In the genomic region with DNA sequence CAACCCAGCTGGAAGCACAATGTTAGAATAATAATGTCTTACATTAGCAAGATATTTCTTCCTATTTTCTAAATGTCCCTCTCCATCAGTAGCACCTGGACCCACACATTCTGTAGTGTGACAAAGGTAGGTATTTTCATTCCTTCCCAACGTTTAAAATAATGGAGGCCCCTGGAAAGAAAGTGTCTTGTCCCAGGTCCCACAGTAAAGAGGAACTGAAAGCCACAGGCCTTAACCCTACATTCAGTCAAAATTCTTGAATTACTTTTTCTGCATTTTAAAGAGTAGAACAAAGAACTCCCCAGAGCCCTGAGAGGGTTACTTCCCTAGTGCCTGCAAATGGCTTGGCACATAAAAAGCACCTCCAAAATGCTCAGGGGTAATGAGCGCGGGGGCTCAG, we compare ENCODE assay signal across 16 cellular contexts. TPM values are rescaled to one million over a fixed set of nuclear protein-coding genes. Genes with fewer than 3 reads are reported as not detected.
DNase-seq lines count a peak whose midpoint lies in the region; ATAC-seq, FAIRE-seq and TF ChIP-seq lines count a peak whose summit lies in the region.
"Had no signal": no experiment of that assay in that cellular context is flagged by ENCODE, and none has a peak within 500 bp of the region (broad histone marks: within the 10 kb centered on the region; RNA-seq: fewer than 3 reads in every experiment).

No MANE protein-coding gene starts in this region.

- TF ChIP-seq POLR2A in HepG2 (IDR thresholded peaks at IDR 0.05; ENCODE audit: insufficient read depth in 1 of 2, low read depth in 2 of 2, low read length in 2 of 2) (no peak), heart left ventricle (IDR thresholded peaks at IDR 0.05) (no peak)

- no peaks in the 10 kb centered on the region for H3K4me1 ChIP-seq in HepG2 (ENCODE audit: insufficient read depth, low read length)
- peaks cover 0 to 7% (median 0%) of the 10 kb centered on the region in 12 donors for H3K4me1 ChIP-seq in heart left ventricle

- TF ChIP-seq CTCF in HepG2 (CRISPR knock-in tag; IDR thresholded peaks at IDR 0.05) (no peak), chondrocyte (IDR thresholded peaks at IDR 0.05) (no peak), heart left ventricle (IDR thresholded peaks at IDR 0.05) (no peak)

- intact Hi-C loops in HepG2 (cut with micrococcal nuclease; ENCODE audit: unreplicated experiment): no loop called here
- intact Hi-C loops in heart left ventricle (cut with DNase I): no loop called here

- no peak for TF ChIP-seq RAD21 in HepG2 (CRISPR knock-in tag; IDR thresholded peaks at IDR 0.05)

- H3K36me3 ChIP-seq in HepG2 (replicated peaks in 1 of 2; ENCODE audit: control insufficient read depth in 1 of 2, insufficient read depth in 2 of 2, low read length in 2 of 2) (no peaks in the 10 kb centered on the region), heart left ventricle (no peaks in the 10 kb centered on the region)

- WGBS in HepG2 (ENCODE audit: low lambda C conversion rate): 30% methylated on average over 2 of the region's 3 CpGs
- 61 to 87% (median 81%) methylated on average over 3 of the region's 3 CpGs for WGBS in heart left ventricle, 4 donors

- no peak overlapping the region for H3K4me3 Mint-ChIP-seq in chondrocyte (ENCODE audit: unreplicated experiment)
- no peak overlapping the region for H3K4me3 Mint-ChIP-seq in activated T-helper 17 cell treated with anti-CD3 and anti-CD28 coated beads, Interleukin-2, amount 50 U/mL, for 72 hours
- H3K4me3 Mint-ChIP-seq: CD4-positive, CD25-positive, alpha-beta regulatory T cell; natural killer cell treated with Interleukin-12 subunit alpha and Interleukin-12 subunit beta and Interleukin-15 and Interleukin-18, amount 100 ng/mL, for 72 hours had no signal

- H2AFZ ChIP-seq in HepG2 (ENCODE audit: low read length): no peak overlapping the region

- FAIRE-seq in HepG2 (lab: Jason Lieb, UNC): no peak

- in situ Hi-C loops in HepG2 (cut with HindIII; ENCODE audit: extremely low pct_ligation_motif_present, low pct_unique_long_range_greater_than_20kb): no loop called here

- H3K4me1 Mint-ChIP-seq in chondrocyte (ENCODE audit: low read depth): no peaks in the 10 kb centered on the region
- H3K4me1 Mint-ChIP-seq in activated T-helper 17 cell treated with anti-CD3 and anti-CD28 coated beads, Interleukin-2, amount 50 U/mL, for 72 hours: no peaks in the 10 kb centered on the region
- H3K4me1 Mint-ChIP-seq: CD4-positive, CD25-positive, alpha-beta regulatory T cell had no signal

- ATAC-seq in GM18909 (IDR thresholded peaks at IDR 0.05; ENCODE audit: poor library complexity, unreplicated experiment) (peak; percentile 86), GM21737 (IDR thresholded peaks at IDR 0.05; ENCODE audit: unreplicated experiment) (peak; percentile 53), HG03108 (IDR thresholded peaks at IDR 0.05; ENCODE audit: unreplicated experiment) (peak; percentile 64), HepG2 (no peak), heart left ventricle (no peak)
- no peak for ATAC-seq in activated T-helper 17 cell treated with anti-CD3 and anti-CD28 coated beads, Interleukin-2, amount 50 U/mL, for 72 hours (replicated peaks)

- no peak overlapping the region for H3K9ac ChIP-seq in HepG2 (ENCODE audit: insufficient read depth, low read depth, low read length)

- H3K27ac Mint-ChIP-seq in chondrocyte (ENCODE audit: unreplicated experiment): no peak overlapping the region
- no peak overlapping the region for H3K27ac Mint-ChIP-seq in activated T-helper 17 cell treated with anti-CD3 and anti-CD28 coated beads, Interleukin-2, amount 50 U/mL, for 72 hours
- H3K27ac Mint-ChIP-seq: natural killer cell treated with Interleukin-12 subunit alpha and Interleukin-12 subunit beta and Interleukin-15 and Interleukin-18, amount 100 ng/mL, for 72 hours had no signal

- CTCF ChIA-PET in HepG2 (lab: Yijun Ruan, JAX; ENCODE audit: low intra/inter-chr PET ratio, low total read pairs): no interaction called here

- no peaks in the 10 kb centered on the region for H4K20me1 ChIP-seq in HepG2 (ENCODE audit: insufficient read depth, low read length)

- H3K4me2 ChIP-seq in HepG2 (ENCODE audit: low read depth, low read length): no peak overlapping the region

- POLR2A ChIA-PET in HepG2 (lab: Yijun Ruan, JAX): no interaction called here

- no peaks in the 10 kb centered on the region for H3K9me3 Mint-ChIP-seq in chondrocyte (ENCODE audit: low read depth)
- peaks cover 4% of the 10 kb centered on the region for H3K9me3 Mint-ChIP-seq in activated T-helper 17 cell treated with anti-CD3 and anti-CD28 coated beads, Interleukin-2, amount 50 U/mL, for 72 hours

- TF ChIP-seq EP300 in HepG2 (IDR thresholded peaks at IDR 0.05; ENCODE audit: low read depth in 2 of 2, low read length in 2 of 2): no peak
- no peak for TF ChIP-seq EP300 in HepG2 (CRISPR knock-in tag; IDR thresholded peaks at IDR 0.05; ENCODE audit: borderline replicate concordance)

- DNase-seq in mucosa of gallbladder (ENCODE audit: low spot score) (peak; percentile 0), HepG2 (ENCODE audit: low spot score) (no peak), chondrocyte (ENCODE audit: low spot score) (no peak), heart left ventricle (no peak)
- DNase-seq: activated CD4-positive, alpha-beta T cell treated with anti-CD3 and anti-CD28 coated beads, Interleukin-2, amount 50 U/mL, for 4 hours; activated gamma-delta T cell; CD4-positive, CD25-positive, alpha-beta regulatory T cell; NCI-H2227 treated with DMSO at 0.1 percent for 48 hours; T-helper 2 cell had no signal

- H3K9me3 ChIP-seq in HepG2 (ENCODE audit: low read length) (no peaks in the 10 kb centered on the region), heart left ventricle (no peaks in the 10 kb centered on the region)

- peaks cover 29% of the 10 kb centered on the region for H3K27me3 Mint-ChIP-seq in chondrocyte (ENCODE audit: low read depth)
- H3K27me3 Mint-ChIP-seq in activated T-helper 17 cell treated with anti-CD3 and anti-CD28 coated beads, Interleukin-2, amount 50 U/mL, for 72 hours: no peaks in the 10 kb centered on the region

- H3K27ac ChIP-seq in HepG2 (ENCODE audit: extremely low read length, insufficient read depth, low read length): no peak overlapping the region
- H3K27ac ChIP-seq in heart left ventricle: no peak overlapping the region

- no peaks in the 10 kb centered on the region for H3K36me3 Mint-ChIP-seq in chondrocyte (ENCODE audit: low read depth)
- no peaks in the 10 kb centered on the region for H3K36me3 Mint-ChIP-seq in activated T-helper 17 cell treated with anti-CD3 and anti-CD28 coated beads, Interleukin-2, amount 50 U/mL, for 72 hours (ENCODE audit: low read depth)
- H3K36me3 Mint-ChIP-seq: CD4-positive, CD25-positive, alpha-beta regulatory T cell; natural killer cell treated with Interleukin-12 subunit alpha and Interleukin-12 subunit beta and Interleukin-15 and Interleukin-18, amount 100 ng/mL, for 72 hours had no signal

- no peak overlapping the region for H3K4me3 ChIP-seq in HepG2 (replicated peaks in 1 of 3; ENCODE audit: insufficient read depth in 1 of 3, low read depth in 2 of 3, low read length in 3 of 3)
- no peak overlapping the region for H3K4me3 ChIP-seq in heart left ventricle

- no peaks in the 10 kb centered on the region for H3K79me2 ChIP-seq in HepG2 (ENCODE audit: insufficient read depth, low read length)

- no TSS peak for BruUV-seq in HepG2 (replicated peaks; lab: Mats Ljungman, UMichigan)

- H3K27me3 ChIP-seq in HepG2 (ENCODE audit: control insufficient read depth in 1 of 2, insufficient read depth in 2 of 2, low read length in 2 of 2): peaks cover 1 to 7% of the 10 kb centered on the region in 2 experiments; a peak in 1 of 5 replicates
- H3K27me3 ChIP-seq in heart left ventricle: peaks cover 0 to 13% (median 0%) of the 10 kb centered on the region in 9 donors

RNA-seq across cellular contexts. Expression of a gene that starts 26.3 kb away (rescaled TPM):
- 0.09 TPM for total RNA-seq in mucosa of gallbladder
- total RNA-seq in HepG2 (2016; rRNA removed; fragmentation: Illumina TruSeq; extraction: Trizol): not detected in 2 replicates
- not detected in 2 replicates for total RNA-seq in HepG2 (2016; cell fraction: cytosol; rRNA removed; fragmentation: Illumina TruSeq; extraction: Trizol; ENCODE audit: low read depth)
- total RNA-seq in HepG2 (2016; cell fraction: insoluble cytoplasmic fraction; rRNA removed; fragmentation: Illumina TruSeq; extraction: Trizol): not detected in 2 replicates
- not detected in 2 replicates for total RNA-seq in HepG2 (2016; cell fraction: membrane; rRNA removed; fragmentation: Illumina TruSeq; extraction: Trizol)
- not detected in 2 replicates for total RNA-seq in HepG2 (2016; cell fraction: nucleus; rRNA removed; fragmentation: Illumina TruSeq; extraction: Trizol)
- polyA plus RNA-seq in HepG2 (2011; rRNA removed): not detected in 2 replicates
- polyA plus RNA-seq in HepG2 (2011; cell fraction: cytosol; rRNA removed): not detected in 2 replicates
- polyA plus RNA-seq in HepG2 (2011; cell fraction: nucleus; rRNA removed): not detected in 2 replicates
- not detected in 2 replicates for polyA plus RNA-seq in HepG2 (2012)
- polyA plus RNA-seq in HepG2 (2016; cell fraction: cytosol; fragmentation: Illumina TruSeq; extraction: Trizol; ENCODE audit: low read depth): not detected in 2 replicates
- polyA plus RNA-seq in HepG2 (2016; cell fraction: insoluble cytoplasmic fraction; fragmentation: Illumina TruSeq; extraction: Trizol; ENCODE audit: low read depth): not detected in 2 replicates
- polyA plus RNA-seq in HepG2 (2016; cell fraction: membrane; fragmentation: Illumina TruSeq; extraction: Trizol; ENCODE audit: low read depth): not detected in 2 replicates
- polyA plus RNA-seq in HepG2 (2016; cell fraction: nucleus; fragmentation: Illumina TruSeq; extraction: Trizol; ENCODE audit: insufficient read depth, low read depth): not detected in 2 replicates
- polyA minus RNA-seq in HepG2 (2011; rRNA and poly(A)+ RNA removed; ENCODE audit: low replicate concordance): not detected in 2 replicates
- not detected in 2 replicates for polyA minus RNA-seq in HepG2 (2011; cell fraction: cytosol; rRNA and poly(A)+ RNA removed)
- not detected in 2 replicates for polyA minus RNA-seq in HepG2 (2011; cell fraction: nucleus; rRNA and poly(A)+ RNA removed)
- 0.73 to 3.3 TPM (median 2.7 TPM) in 3 replicates for total RNA-seq in chondrocyte
- total RNA-seq in activated T-helper 17 cell treated with anti-CD3 and anti-CD28 coated beads, Interleukin-2, amount 50 U/mL, for 72 hours: not detected
- 1 to 10 TPM in 1 of 9 donors, under 1 TPM in 6, not detected in 2; 0.12 to 1.3 (median 0.30) TPM for total RNA-seq in heart left ventricle
- polyA plus RNA-seq in heart left ventricle: under 1 TPM in 1 of 2 donors, not detected in 1; 0.04 TPM
- total RNA-seq: CD4-positive, CD25-positive, alpha-beta regulatory T cell; MCF 10A; natural killer cell treated with Interleukin-12 subunit alpha and Interleukin-12 subunit beta and Interleukin-15 and Interleukin-18, amount 100 ng/mL, for 72 hours; RPMI7951 had no signal
- polyA plus RNA-seq: CD4-positive, CD25-positive, alpha-beta regulatory T cell had no signal

Comparison
In these comparisons a context has a peak if more than half of its experiments do, and no peak if none do; other contexts are left out.
1. ATAC-seq: peak in GM18909 (single experiment), GM21737 (single experiment) and HG03108 (single experiment); none in HepG2 (single experiment), activated T-helper 17 cell treated with anti-CD3 and anti-CD28 coated beads, Interleukin-2, amount 50 U/mL, for 72 hours (single experiment) and heart left ventricle (0 of 4).